ENCODE assay signal across 19 cellular contexts in genomic region chr3:120072867-120073525, GRCh38. TPM values are rescaled to one million over a fixed set of nuclear protein-coding genes. Genes with fewer than 3 reads are reported as not detected.
DNase-seq lines count a peak whose midpoint lies in the region; ATAC-seq and TF ChIP-seq lines count a peak whose summit lies in the region.
"Had no signal": no experiment of that assay in that cellular context is flagged by ENCODE, and none has a peak within 500 bp of the region (broad histone marks: within the 10 kb centered on the region; RNA-seq: fewer than 3 reads in every experiment).

No MANE protein-coding gene starts in this region.

- no peak for TF ChIP-seq CTCF in CD4-positive, alpha-beta T cell (IDR thresholded peaks at IDR 0.05)
- TF ChIP-seq CTCF in RWPE2 (IDR thresholded peaks at IDR 0.05; ENCODE audit: poor library complexity, severe bottlenecking), result peak; percentile 19

- H3K27ac ChIP-seq in CD4-positive, alpha-beta T cell (ENCODE audit: low read depth, low read length), result no peak overlapping the region
- H3K27ac ChIP-seq in RWPE2 (ENCODE audit: poor library complexity, severe bottlenecking), result no peak overlapping the region
- H3K27ac ChIP-seq: HL-60, skin epidermis had no signal

- peaks cover 77% of the 10 kb centered on the region for H3K4me1 Mint-ChIP-seq in CD4-positive, alpha-beta T cell (ENCODE audit: low read depth)

- H3K27me3 Mint-ChIP-seq in CD4-positive, alpha-beta T cell, result no peaks in the 10 kb centered on the region

- H3K27me3 ChIP-seq in CD4-positive, alpha-beta T cell (ENCODE audit: control insufficient read depth, insufficient read depth, low read length), result no peaks in the 10 kb centered on the region
- H3K27me3 ChIP-seq in RWPE2 (ENCODE audit: insufficient read depth, poor library complexity, severe bottlenecking), result no peaks in the 10 kb centered on the region

- no peak for DNase-seq in CD4-positive, alpha-beta T cell
- DNase-seq in RWPE2 (ENCODE audit: low spot score) (no peak), left colon (no peak), amygdala (lab: John Stamatoyannopoulos, UW) (no peak), G401 (ENCODE audit: low spot score) (no peak), AG08395 (ENCODE audit: low spot score) (no peak), sciatic nerve (ENCODE audit: low spot score) (no peak)
- DNase-seq: activated CD4-positive, alpha-beta T cell treated with anti-CD3 and anti-CD28 coated beads for 4 hours; immature natural killer cell; Kasumi-1; occipital lobe; stimulated activated naive CD4-positive, alpha-beta T cell treated with Interleukin-2 at 50 U/mL for 16 hours had no signal

- peaks cover 74% of the 10 kb centered on the region for H3K36me3 ChIP-seq in RWPE2 (ENCODE audit: low read depth)

- peak overlapping the region; percentile 55 for H3K27ac Mint-ChIP-seq in CD4-positive, alpha-beta T cell
- H3K27ac Mint-ChIP-seq: activated naive CD4-positive, alpha-beta T cell treated with anti-CD3 and anti-CD28 coated beads, Interleukin-2, amount 50 U/mL, for 72 hours; mesothelial cell of epicardium; T-helper 1 cell treated with Interleukin-12 subunit alpha and Interleukin-12 subunit beta and Interleukin-4 antibody, amounts not matched to agents 30 μg/mL and 1 μg/mL, for 36 hours had no signal

- CTCF ChIA-PET in CD4-positive, alpha-beta T cell (lab: Charles Lee), result interaction anchor here (0.8 to 1.9 kb wide), 3 partner anchors 9 to 74 kb away, joined by 3 to 8 read pairs (median 4); no protein-coding TSS in a partner anchor

- no peak for ATAC-seq in CD4-positive, alpha-beta T cell (ENCODE audit: poor library complexity)
- ATAC-seq in GM21447 (IDR thresholded peaks at IDR 0.05; ENCODE audit: unreplicated experiment) (peak; percentile 60), RWPE2 (ENCODE audit: low read depth) (peak; percentile 26; the same call in 2 of the 3 replicates), left colon (peak; percentile 64), sciatic nerve (no peak)
- ATAC-seq: activated naive CD4-positive, alpha-beta T cell treated with anti-CD3 and anti-CD28 coated beads, Interleukin-2, amount 50 U/mL, for 72 hours; Right ventricle myocardium inferior had no signal

- H3K4me3 Mint-ChIP-seq in CD4-positive, alpha-beta T cell, result no peak overlapping the region
- H3K4me3 Mint-ChIP-seq: mesothelial cell of epicardium; T-helper 1 cell treated with Interleukin-12 subunit alpha and Interleukin-12 subunit beta and Interleukin-4 antibody, amounts not matched to agents 30 μg/mL and 1 μg/mL, for 36 hours had no signal

- in situ Hi-C loops in G401 (cut with HindIII; ENCODE audit: low sequenced_read_pairs), result no loop called here

- no peaks in the 10 kb centered on the region for H3K9me3 ChIP-seq in CD4-positive, alpha-beta T cell (ENCODE audit: control insufficient read depth, low read length)
- H3K9me3 ChIP-seq in RWPE2 (ENCODE audit: severe bottlenecking), result no peaks in the 10 kb centered on the region

- no peak overlapping the region for H3K4me3 ChIP-seq in RWPE2 (ENCODE audit: severe bottlenecking)
- H3K4me3 ChIP-seq: skin epidermis had no signal

- POLR2A ChIA-PET in CD4-positive, alpha-beta T cell (lab: Charles Lee), result interaction anchor here (1.0 to 1.2 kb wide), 2 partner anchors 22 to 23 kb away, joined by 4 read pairs; partner anchors contain the start of gene GSK3B

- peaks cover 4% of the 10 kb centered on the region for H3K4me1 ChIP-seq in RWPE2 (ENCODE audit: insufficient read depth, poor library complexity, severe bottlenecking)

- peaks cover 5% of the 10 kb centered on the region for H3K9me3 Mint-ChIP-seq in CD4-positive, alpha-beta T cell
- H3K9me3 Mint-ChIP-seq: immature natural killer cell had no signal

- H3K36me3 Mint-ChIP-seq in CD4-positive, alpha-beta T cell (ENCODE audit: low read depth), result peaks cover 49% of the 10 kb centered on the region

- intact Hi-C loops in CD4-positive, alpha-beta T cell (cut with DNase I, micrococcal nuclease), result no loop called here
- intact Hi-C loops in left colon (cut with DNase I, micrococcal nuclease) (no loop called here), sciatic nerve (cut with DNase I) (loop anchor here (5.0 kb wide), 1 partner anchor 716 kb away; no protein-coding TSS in a partner anchor)

RNA-seq across cellular contexts. Expression of gene GSK3B, which starts 21.3 kb away (rescaled TPM):
- 10 to 100 TPM; 27.9 to 29.1 TPM for total RNA-seq in CD4-positive, alpha-beta T cell
- 10 to 100 TPM; 39.3 to 47.5 TPM for total RNA-seq in left colon
- 22.7 and 33.8 TPM in 2 replicates for total RNA-seq in G401 (2014; rRNA removed; shearing (Covaris generic))
- total RNA-seq in sciatic nerve, result 33.6 TPM

Comparison
In these comparisons a context has a peak if more than half of its experiments do, and no peak if none do; other contexts are left out.
1. ATAC-seq: peak in GM21447 (single experiment), RWPE2 (single experiment) and left colon (single experiment); none in CD4-positive, alpha-beta T cell (single experiment) and sciatic nerve (single experiment).